In the genomic region with DNA sequence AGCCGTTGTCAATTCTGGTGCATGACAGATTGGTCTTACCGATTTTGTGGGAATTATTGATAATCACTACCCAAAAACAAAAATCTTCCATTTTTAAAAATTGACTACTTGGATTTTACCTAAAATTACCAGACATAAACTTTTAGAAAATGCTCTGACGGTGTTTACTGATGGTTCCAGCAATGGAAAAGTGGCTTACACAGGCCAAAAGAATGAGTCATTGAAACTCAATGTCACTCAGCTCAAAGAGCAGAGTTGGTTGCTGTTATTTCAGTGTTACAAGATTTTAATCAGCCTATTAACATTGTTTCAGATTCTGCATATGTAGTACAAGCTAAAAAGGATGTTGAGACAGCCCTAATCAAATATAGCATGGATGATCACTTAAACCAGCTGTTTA, we compare ENCODE assay signal across 37 cellular contexts. TPM values are rescaled to one million over a fixed set of nuclear protein-coding genes. Genes with fewer than 3 reads are reported as not detected.
"Had no signal": no experiment of that assay in that cellular context is flagged by ENCODE, and none has a peak within 500 bp of the region (broad histone marks: within the 10 kb centered on the region; RNA-seq: fewer than 3 reads in every experiment).

No MANE protein-coding gene starts in this region.

- H3K9me3 Mint-ChIP-seq: activated CD4-positive, alpha-beta T cell treated with anti-CD3 and anti-CD28 coated beads, Interleukin-2, amount 10 ng/mL, durations not matched to agents 24 days and 14 days; activated T-helper 1 cell treated with anti-CD3 and anti-CD28 coated beads, Interleukin-12 subunit alpha, Interleukin-12 subunit beta, Interleukin-2, Interleukin-4 antibody, amounts not matched to agents 30 ng/mL and 10 ng/mL and 1 ng/mL, durations not matched to agents 14 hours and 24 hours and 36 hours; nephron progenitor cell had no signal

- H3K9me3 ChIP-seq: ascending aorta, esophagus muscularis mucosa, heart right ventricle, lower lobe of right lung, neutrophil, ovary, sigmoid colon, stomach, thyroid gland, upper lobe of left lung, vagina had no signal

- H3K4me3 Mint-ChIP-seq: activated CD4-positive, alpha-beta memory T cell treated with anti-CD3 and anti-CD28 coated beads for 36 hours; activated CD4-positive, alpha-beta T cell treated with anti-CD3 and anti-CD28 coated beads, Interleukin-2, amount 10 ng/mL, durations not matched to agents 24 days and 14 days; activated naive CD4-positive, alpha-beta T cell treated with anti-CD3 and anti-CD28 coated beads for 36 hours; activated naive CD8-positive, alpha-beta T cell treated with anti-CD3 and anti-CD28 coated beads, Interleukin-2, amount 10 ng/mL, durations not matched to agents 7 days and 5 days; activated T-helper 1 cell treated with anti-CD3 and anti-CD28 coated beads, Interleukin-12 subunit alpha, Interleukin-12 subunit beta, Interleukin-2, Interleukin-4 antibody, amounts not matched to agents 30 ng/mL and 10 ng/mL and 1 ng/mL, durations not matched to agents 14 hours and 24 hours and 36 hours; naive B cell; nephron progenitor cell; stimulated activated naive B cell treated with anti-CD40 and anti-IgM and Interleukin-4, amounts not matched to agents 10 μg/mL and 1 μg/mL and 100 μg/mL, for 72 hours had no signal

- H3K27me3 ChIP-seq: ascending aorta, brain microvascular endothelial cell, esophagus muscularis mucosa, foreskin keratinocyte, heart right ventricle, neutrophil, ovary, sigmoid colon, stomach, thyroid gland, upper lobe of left lung, vagina had no signal

- H3K4me1 ChIP-seq: ascending aorta, esophagus muscularis mucosa, foreskin keratinocyte, heart right ventricle, lower lobe of right lung, sigmoid colon, stomach, thyroid gland, upper lobe of left lung, vagina had no signal

- H3K27ac Mint-ChIP-seq: activated CD4-positive, alpha-beta memory T cell treated with anti-CD3 and anti-CD28 coated beads for 36 hours; activated CD4-positive, alpha-beta T cell treated with anti-CD3 and anti-CD28 coated beads, Interleukin-2, amount 10 ng/mL, durations not matched to agents 24 days and 14 days; activated naive CD4-positive, alpha-beta T cell treated with anti-CD3 and anti-CD28 coated beads for 36 hours; activated naive CD8-positive, alpha-beta T cell treated with anti-CD3 and anti-CD28 coated beads, Interleukin-2, amount 10 ng/mL, durations not matched to agents 7 days and 5 days; activated T-helper 1 cell treated with anti-CD3 and anti-CD28 coated beads, Interleukin-12 subunit alpha, Interleukin-12 subunit beta, Interleukin-2, Interleukin-4 antibody, amounts not matched to agents 30 ng/mL and 10 ng/mL and 1 ng/mL, durations not matched to agents 14 hours and 24 hours and 36 hours; naive B cell; nephron progenitor cell; progenitor cell of endocrine pancreas; stimulated activated naive B cell treated with anti-CD40 and anti-IgM and Interleukin-4, amounts not matched to agents 10 μg/mL and 1 μg/mL and 100 μg/mL, for 72 hours had no signal

- H3K4me2 ChIP-seq: smooth muscle cell had no signal

- DNase-seq: activated CD4-positive, alpha-beta memory T cell treated with anti-CD3 and anti-CD28 coated beads for 36 hours; activated CD4-positive, alpha-beta T cell treated with anti-CD3 and anti-CD28 coated beads, Interleukin-2, amount 10 ng/mL, durations not matched to agents 24 days and 14 days; activated CD4-positive, CD25-positive, alpha-beta regulatory T cell treated with anti-CD3 and anti-CD28 coated beads, Interleukin-2, amount 50 U/mL, for 72 hours; activated CD8-positive, alpha-beta memory T cell treated with anti-CD3 and anti-CD28 coated beads, Interleukin-2, amount 50 U/mL, for 4 hours; activated effector memory CD4-positive, alpha-beta T cell treated with anti-CD3 and anti-CD28 coated beads, Interleukin-2, amount 50 U/mL, for 16 hours; activated naive CD4-positive, alpha-beta T cell treated with anti-CD3 and anti-CD28 coated beads for 36 hours; activated naive CD8-positive, alpha-beta T cell treated with anti-CD3 and anti-CD28 coated beads, Interleukin-2, amount 10 ng/mL, durations not matched to agents 7 days and 5 days; activated T-cell treated with anti-CD3 and anti-CD28 coated beads, Interleukin-2, amount 50 U/mL, for 1 hour; brain microvascular endothelial cell; central memory CD4-positive, alpha-beta T cell; foreskin keratinocyte; heart right ventricle; lower lobe of right lung; mesendoderm; naive B cell; nephron progenitor cell; ovary; retina; sigmoid colon; stimulated activated CD4-positive, alpha-beta T cell treated with anti-CD3 and anti-CD28 coated beads, Interleukin-2, amount 100 ng/mL, for 24 hours; stimulated activated naive B cell treated with anti-CD40 and anti-IgM and Interleukin-4, amounts not matched to agents 10 μg/mL and 1 μg/mL and 100 μg/mL, for 72 hours; stomach; T-helper 9 cell; thyroid gland; upper lobe of left lung had no signal

- H3K36me3 Mint-ChIP-seq: activated CD4-positive, alpha-beta memory T cell treated with anti-CD3 and anti-CD28 coated beads for 36 hours; activated naive CD8-positive, alpha-beta T cell treated with anti-CD3 and anti-CD28 coated beads, Interleukin-2, amount 10 ng/mL, durations not matched to agents 7 days and 5 days; naive B cell; stimulated activated naive B cell treated with anti-CD40 and anti-IgM and Interleukin-4, amounts not matched to agents 10 μg/mL and 1 μg/mL and 100 μg/mL, for 72 hours had no signal

- H3K4me1 Mint-ChIP-seq: activated CD4-positive, alpha-beta T cell treated with anti-CD3 and anti-CD28 coated beads, Interleukin-2, amount 10 ng/mL, durations not matched to agents 24 days and 14 days; activated naive CD8-positive, alpha-beta T cell treated with anti-CD3 and anti-CD28 coated beads, Interleukin-2, amount 10 ng/mL, durations not matched to agents 7 days and 5 days; naive B cell; nephron progenitor cell; stimulated activated naive B cell treated with anti-CD40 and anti-IgM and Interleukin-4, amounts not matched to agents 10 μg/mL and 1 μg/mL and 100 μg/mL, for 72 hours had no signal

- H3K4me3 ChIP-seq: ascending aorta, esophagus muscularis mucosa, heart right ventricle, lower lobe of right lung, ovary, sigmoid colon, smooth muscle cell, stomach, thyroid gland, upper lobe of left lung, vagina had no signal

- H3K36me3 ChIP-seq: ascending aorta, brain microvascular endothelial cell, esophagus muscularis mucosa, heart right ventricle, lower lobe of right lung, neutrophil, ovary, sigmoid colon, stomach, thyroid gland, upper lobe of left lung, vagina had no signal

- H3K27me3 Mint-ChIP-seq: activated CD4-positive, alpha-beta memory T cell treated with anti-CD3 and anti-CD28 coated beads for 36 hours; activated CD4-positive, alpha-beta T cell treated with anti-CD3 and anti-CD28 coated beads, Interleukin-2, amount 10 ng/mL, durations not matched to agents 24 days and 14 days; activated naive CD8-positive, alpha-beta T cell treated with anti-CD3 and anti-CD28 coated beads, Interleukin-2, amount 10 ng/mL, durations not matched to agents 7 days and 5 days; naive B cell; progenitor cell of endocrine pancreas; stimulated activated naive B cell treated with anti-CD40 and anti-IgM and Interleukin-4, amounts not matched to agents 10 μg/mL and 1 μg/mL and 100 μg/mL, for 72 hours had no signal

- H3K27ac ChIP-seq: ascending aorta, brain microvascular endothelial cell, esophagus muscularis mucosa, foreskin keratinocyte, heart right ventricle, lower lobe of right lung, neutrophil, ovary, sigmoid colon, stomach, thyroid gland, upper lobe of left lung, vagina had no signal

- ATAC-seq: foreskin keratinocyte; heart right ventricle; left lobe of liver; lower lobe of right lung; stimulated activated naive B cell treated with anti-CD40 and anti-IgM and Interleukin-4, amounts not matched to agents 10 μg/mL and 1 μg/mL and 100 μg/mL, for 72 hours had no signal

RNA-seq across cellular contexts. Expression of a gene that starts 23.0 kb away (rescaled TPM):
- total RNA-seq: activated CD4-positive, alpha-beta memory T cell treated with anti-CD3 and anti-CD28 coated beads for 36 hours; activated CD4-positive, alpha-beta T cell treated with anti-CD3 and anti-CD28 coated beads, Interleukin-2, amount 10 ng/mL, durations not matched to agents 24 days and 14 days; activated CD8-positive, alpha-beta memory T cell treated with anti-CD3 and anti-CD28 coated beads for 36 hours; activated naive CD4-positive, alpha-beta T cell treated with anti-CD3 and anti-CD28 coated beads for 36 hours; activated naive CD8-positive, alpha-beta T cell treated with anti-CD3 and anti-CD28 coated beads, Interleukin-2, amount 10 ng/mL, durations not matched to agents 7 days and 5 days; activated T-helper 1 cell treated with anti-CD3 and anti-CD28 coated beads, Interleukin-12 subunit alpha, Interleukin-12 subunit beta, Interleukin-2, Interleukin-4 antibody, amounts not matched to agents 30 ng/mL and 10 ng/mL and 1 ng/mL, durations not matched to agents 14 hours and 24 hours and 36 hours; ascending aorta; esophagus muscularis mucosa; foreskin keratinocyte; glomerular endothelial cell; kidney epithelial cell; progenitor cell of endocrine pancreas; smooth muscle cell; stomach; T-helper 1 cell treated with Interleukin-12 subunit alpha and Interleukin-12 subunit beta and Interleukin-4 antibody, amounts not matched to agents 30 ng/mL and 1 ng/mL, for 36 hours; thyroid gland; vagina had no signal
- polyA plus RNA-seq: foreskin keratinocyte, heart right ventricle, ovary, smooth muscle cell had no signal
